Comparison of ENCODE assay signal across 18 cellular contexts in genomic region chr7:92260248-92260781, GRCh38. TPM values are rescaled to one million over a fixed set of nuclear protein-coding genes. Genes with fewer than 3 reads are reported as not detected.
DNase-seq lines count a peak whose midpoint lies in the region; ATAC-seq and TF ChIP-seq lines count a peak whose summit lies in the region.
"Had no signal": no experiment of that assay in that cellular context is flagged by ENCODE, and none has a peak within 500 bp of the region (broad histone marks: within the 10 kb centered on the region; RNA-seq: fewer than 3 reads in every experiment).

No MANE protein-coding gene starts in this region.

- no peaks in the 10 kb centered on the region for H3K9me3 ChIP-seq in ascending aorta
- H3K9me3 ChIP-seq: BE2C had no signal

- no peak for TF ChIP-seq CTCF in WTC11 (IDR thresholded peaks at IDR 0.05)
- TF ChIP-seq CTCF in ascending aorta (IDR thresholded peaks at IDR 0.05): no peak

- no peaks in the 10 kb centered on the region for H3K27me3 Mint-ChIP-seq in WTC11 (ENCODE audit: low read depth)
- no peaks in the 10 kb centered on the region for H3K27me3 Mint-ChIP-seq in memory B cell
- H3K27me3 Mint-ChIP-seq: activated naive CD4-positive, alpha-beta T cell treated with anti-CD3 and anti-CD28 coated beads, Interleukin-2, amount 10 ng/mL, durations not matched to agents 7 days and 5 days; naive B cell had no signal

- CTCF ChIA-PET in WTC11 (lab: Charles Lee): no interaction called here

- H3K4me1 Mint-ChIP-seq in WTC11 (peaks cover 3% of the 10 kb centered on the region), memory B cell (peaks cover 13% of the 10 kb centered on the region)
- H3K4me1 Mint-ChIP-seq: activated naive CD4-positive, alpha-beta T cell treated with anti-CD3 and anti-CD28 coated beads, Interleukin-2, amount 10 ng/mL, durations not matched to agents 7 days and 5 days had no signal

- H3K9me3 Mint-ChIP-seq in WTC11: 0 out of 2 replicates have a peak, but pooled peaks cover 4% of the 10 kb centered on the region
- no peaks in the 10 kb centered on the region for H3K9me3 Mint-ChIP-seq in memory B cell
- H3K9me3 Mint-ChIP-seq: activated naive CD4-positive, alpha-beta T cell treated with anti-CD3 and anti-CD28 coated beads, Interleukin-2, amount 10 ng/mL, durations not matched to agents 7 days and 5 days had no signal

- POLR2A ChIA-PET in WTC11 (lab: Charles Lee): interaction anchor here (1.0 kb wide), 1 partner anchor 187 kb away, joined by 3 read pairs; the partner anchor contains the start of gene GATAD1

- peaks cover 0 to 3% of the 10 kb centered on the region in 2 donors for H3K4me1 ChIP-seq in ascending aorta
- H3K4me1 ChIP-seq: BE2C had no signal

- intact Hi-C loops in ascending aorta (cut with DNase I): no loop called here

- no peak overlapping the region for H3K4me3 ChIP-seq in ascending aorta
- H3K4me3 ChIP-seq: spleen had no signal

- DNase-seq in DMS53 (lab: John Stamatoyannopoulos, UW) (peak; percentile 77), HPDE6-E6E7 (ENCODE audit: extremely low spot score) (peak; percentile 47), WTC11 (ENCODE audit: low spot score) (no peak), memory B cell (ENCODE audit: low spot score in 2 of 2) (no peak), ascending aorta (ENCODE audit: low spot score in 2 of 2) (no peak), OCI-M2 (lab: John Stamatoyannopoulos, UW; ENCODE audit: unreplicated experiment) (no peak)
- DNase-seq: activated CD8-positive, alpha-beta memory T cell treated with anti-CD3 and anti-CD28 coated beads, Interleukin-2, amount 50 U/mL, for 4 hours; activated naive CD4-positive, alpha-beta T cell treated with anti-CD3 and anti-CD28 coated beads, Interleukin-2, amount 10 ng/mL, durations not matched to agents 7 days and 5 days; BE2C; hippocampal formation; left colon; naive B cell; NCI-H2081; spleen; stimulated activated naive CD4-positive, alpha-beta T cell treated with Interleukin-2 at 50 U/mL for 16 hours had no signal

- no peak overlapping the region for H3K27ac ChIP-seq in ascending aorta
- H3K27ac ChIP-seq: spleen had no signal

- H3K27me3 ChIP-seq in ascending aorta: no peaks in the 10 kb centered on the region
- H3K27me3 ChIP-seq: BE2C, spleen had no signal

- H3K36me3 Mint-ChIP-seq in WTC11 (no peaks in the 10 kb centered on the region), memory B cell (peaks cover 15% of the 10 kb centered on the region)

- ATAC-seq in WTC11: no peak
- no peak for ATAC-seq in memory B cell (ENCODE audit: low read depth)
- ATAC-seq in HG02840 (IDR thresholded peaks at IDR 0.05; ENCODE audit: low FRiP score, unreplicated experiment): no peak
- ATAC-seq in GM21381 (IDR thresholded peaks at IDR 0.05; ENCODE audit: unreplicated experiment): no peak
- ATAC-seq: left colon had no signal

- H3K36me3 ChIP-seq in ascending aorta: no peaks in the 10 kb centered on the region
- H3K36me3 ChIP-seq: BE2C had no signal

- no peak overlapping the region for H3K4me3 Mint-ChIP-seq in WTC11
- no peak overlapping the region for H3K4me3 Mint-ChIP-seq in memory B cell
- H3K4me3 Mint-ChIP-seq: activated naive CD4-positive, alpha-beta T cell treated with anti-CD3 and anti-CD28 coated beads, Interleukin-2, amount 10 ng/mL, durations not matched to agents 7 days and 5 days; T-helper 2 cell treated with Interferon-gamma antibody and Interleukin-4, amounts not matched to agents 5 μg/mL and 100 μg/mL, for 36 hours had no signal

- peak overlapping the region; percentile 8; the same call in 1 of the 2 replicates for H3K27ac Mint-ChIP-seq in WTC11
- H3K27ac Mint-ChIP-seq in memory B cell: peak overlapping the region; percentile 11
- H3K27ac Mint-ChIP-seq: activated naive CD4-positive, alpha-beta T cell treated with anti-CD3 and anti-CD28 coated beads, Interleukin-2, amount 10 ng/mL, durations not matched to agents 7 days and 5 days; T-helper 2 cell treated with Interferon-gamma antibody and Interleukin-4, amounts not matched to agents 5 μg/mL and 100 μg/mL, for 36 hours had no signal

TF ChIP-seq in WTC11, 78 proteins besides CTCF, POLR2A, EP300 and RAD21:
- TF ChIP-seq USF2 (CRISPR knock-in tag; IDR thresholded peaks at IDR 0.05): no peak
- no peak for TF ChIP-seq NR1H2 (CRISPR knock-in tag; IDR thresholded peaks at IDR 0.05)

RNA-seq across cellular contexts. Expression of gene ANKIB1, which starts 14.5 kb away (rescaled TPM):
- total RNA-seq in WTC11 (2021) (38.5 to 43.4 TPM (median 41.9 TPM) in 3 replicates), ascending aorta (27.4 TPM)

RNA-seq across cellular contexts. Expression of gene KRIT1, which starts 14.6 kb away (rescaled TPM):
- total RNA-seq in WTC11 (2021) (30.7 to 37.8 TPM (median 34.1 TPM) in 3 replicates), ascending aorta (66.1 TPM)

Comparison
In these comparisons a context has a peak if more than half of its experiments do, and no peak if none do; other contexts are left out.
1. DNase-seq: peak in DMS53 (single experiment) and HPDE6-E6E7 (single experiment); none in WTC11 (single experiment), memory B cell (0 of 2), ascending aorta (0 of 2) and OCI-M2 (single experiment).